Comparison of ENCODE assay signal across 4 cellular contexts in the genomic region with DNA sequence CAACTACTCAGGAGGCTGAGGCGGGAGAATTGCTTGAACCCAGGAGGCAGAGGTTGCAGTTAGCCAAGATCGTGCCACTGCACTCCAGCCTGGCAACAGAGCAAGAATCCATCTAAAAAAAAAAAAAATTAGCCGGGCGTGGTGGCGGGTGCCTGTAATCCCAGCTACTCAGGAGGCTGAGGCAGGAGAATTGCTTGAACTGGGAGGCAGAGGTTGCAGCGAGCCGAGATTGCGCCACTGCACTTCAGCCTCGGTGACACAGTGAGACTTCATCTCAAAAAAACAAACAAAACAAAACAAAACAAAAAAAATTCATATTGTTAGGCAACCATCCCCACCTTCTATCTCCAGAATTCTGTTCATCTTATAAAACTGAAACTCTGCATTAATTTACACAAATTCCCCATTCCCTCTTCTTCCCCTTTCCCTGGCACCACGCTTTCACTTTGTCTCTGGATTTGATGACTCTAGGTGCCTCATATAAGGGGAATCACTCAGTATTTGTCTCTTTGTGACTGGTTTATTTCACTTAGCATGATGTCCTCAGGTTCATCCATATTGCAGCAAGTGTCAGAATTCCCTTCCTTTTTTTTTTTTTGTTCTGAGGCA. TPM values are rescaled to one million over a fixed set of nuclear protein-coding genes. Genes with fewer than 3 reads are reported as not detected.
"Had no signal": no experiment of that assay in that cellular context is flagged by ENCODE, and none has a peak within 500 bp of the region (broad histone marks: within the 10 kb centered on the region; RNA-seq: fewer than 3 reads in every experiment).

No MANE protein-coding gene starts in this region.

RNA-seq across cellular contexts. Expression of a gene that starts 56.2 kb away (rescaled TPM):
- total RNA-seq: activated naive CD8-positive, alpha-beta T cell treated with anti-CD3 and anti-CD28 coated beads for 36 hours; activated T-helper 2 cell treated with anti-CD3 and anti-CD28 coated beads, Interferon-gamma antibody, Interleukin-2, Interleukin-4, amounts not matched to agents 10 μg/mL and 5 μg/mL and 100 μg/mL, durations not matched to agents 14 hours and 24 hours and 36 hours; MCF 10A; T-helper 2 cell treated with Interferon-gamma antibody and Interleukin-4, amounts not matched to agents 100 ng/mL and 5 ng/mL, for 36 hours had no signal
